Comparison of ENCODE assay signal across 26 cellular contexts in genomic region chr4:87932718-87933136, GRCh38. TPM values are rescaled to one million over a fixed set of nuclear protein-coding genes. Genes with fewer than 3 reads are reported as not detected.
DNase-seq lines count a peak whose midpoint lies in the region; ATAC-seq and TF ChIP-seq lines count a peak whose summit lies in the region.
"Had no signal": no experiment of that assay in that cellular context is flagged by ENCODE, and none has a peak within 500 bp of the region (broad histone marks: within the 10 kb centered on the region; RNA-seq: fewer than 3 reads in every experiment).

No MANE protein-coding gene starts in this region.

- peaks cover 3% of the 10 kb centered on the region; the same call in 1 of the 2 replicates for H3K9me3 ChIP-seq in Loucy (ENCODE audit: insufficient read depth, low read depth, low read length)
- H3K9me3 ChIP-seq: MG63 had no signal

- peak overlapping the region; percentile 85 for H3K27ac Mint-ChIP-seq in GM23338
- H3K27ac Mint-ChIP-seq: CD4-positive, alpha-beta memory T cell; T-cell had no signal

- ATAC-seq in GM23338: peak; percentile 54
- ATAC-seq: A549, HepG2, Panc1, T-cell had no signal

- H3K4me1 ChIP-seq in GM23338 (ENCODE audit: insufficient read depth) (peaks cover 5% of the 10 kb centered on the region), Loucy (ENCODE audit: insufficient read depth, low read length, poor library complexity, severe bottlenecking) (no peaks in the 10 kb centered on the region)
- H3K4me1 ChIP-seq: A549, HAP-1 had no signal

- TF ChIP-seq CTCF in GM23338 (conservative IDR thresholded peaks at IDR 0.05; ENCODE audit: low read depth in 2 of 2): no peak
- no peak for TF ChIP-seq CTCF in Loucy (conservative IDR thresholded peaks at IDR 0.05; ENCODE audit: low read length)
- TF ChIP-seq CTCF in WI38 (IDR thresholded peaks at IDR 0.05; ENCODE audit: low read depth, low read length): no peak

- H3F3A ChIP-seq in GM23338 (replicated peaks; ENCODE audit: low read depth): peaks cover 4% of the 10 kb centered on the region; the same call in 1 of the 2 replicates
- no peaks in the 10 kb centered on the region for H3F3A ChIP-seq in Loucy (ENCODE audit: low read depth)

- H3K27me3 Mint-ChIP-seq in GM23338 (ENCODE audit: insufficient read depth, low read depth, poor library complexity): peaks cover 25% of the 10 kb centered on the region

- H2AFZ ChIP-seq in GM23338 (no peak overlapping the region), Loucy (ENCODE audit: low read length) (peak overlapping the region; percentile 74)

- DNase-seq in GM23338 (ENCODE audit: low spot score): peak; percentile 70
- DNase-seq in iris pigment epithelial cell (ENCODE audit: low read depth): peak; percentile 79
- DNase-seq in retina: no peak
- DNase-seq in stimulated activated CD4-positive, alpha-beta T cell treated with anti-CD3 and anti-CD28 coated beads, Interleukin-12 subunit alpha, Interleukin-12 subunit beta, amount 100 ng/mL, for 4 hours: no peak
- no peak for DNase-seq in GF-D8 (lab: John Stamatoyannopoulos, UW)
- no peak for DNase-seq in SW 1271 (lab: John Stamatoyannopoulos, UW)
- DNase-seq: Calu3; CD4-positive, alpha-beta memory T cell; KG1; MG63; NCI-H1092; NCI-H146; NCI-H2029 treated with DMSO at 0.1 percent for 48 hours; NCI-H2171; NCI-H446; NCI-H526 treated with DMSO at 0.1 percent for 48 hours; Right ventricle myocardium superior; T-cell had no signal

- H3K9me2 ChIP-seq in GM23338 (ENCODE audit: insufficient read depth): no peaks in the 10 kb centered on the region
- no peaks in the 10 kb centered on the region for H3K9me2 ChIP-seq in Loucy (replicated peaks; ENCODE audit: low read depth, low read length)

- H3K79me2 ChIP-seq in GM23338 (replicated peaks; ENCODE audit: insufficient read depth): no peaks in the 10 kb centered on the region
- H3K79me2 ChIP-seq in Loucy (ENCODE audit: insufficient read depth, low read length): no peaks in the 10 kb centered on the region

- no peak overlapping the region for H3K9ac ChIP-seq in Loucy (ENCODE audit: low read depth, low read length, poor library complexity, severe bottlenecking)
- H3K9ac ChIP-seq: BLaER1 had no signal

- H3K4me3 ChIP-seq in GM23338: no peak overlapping the region
- H3K4me3 ChIP-seq in Loucy (ENCODE audit: low read length, poor library complexity, severe bottlenecking): no peak overlapping the region
- peak overlapping the region; percentile 29 for H3K4me3 ChIP-seq in WI38 (ENCODE audit: low read depth, low read length)
- H3K4me3 ChIP-seq: A549, BLaER1, HAP-1, MG63, SK-N-MC had no signal

- H4K20me1 ChIP-seq in GM23338 (replicated peaks; ENCODE audit: insufficient read depth) (no peaks in the 10 kb centered on the region), Loucy (ENCODE audit: insufficient read depth, low read length, poor library complexity, severe bottlenecking) (no peaks in the 10 kb centered on the region)
- H4K20me1 ChIP-seq: BLaER1 had no signal

- H3K4me1 Mint-ChIP-seq in GM23338: peaks cover 29% of the 10 kb centered on the region

- H3K27ac ChIP-seq in GM23338 (ENCODE audit: low read depth): peak overlapping the region; percentile 96
- H3K27ac ChIP-seq: A549, BLaER1, SK-N-MC had no signal

- no peak overlapping the region for H3K4me2 ChIP-seq in GM23338
- peak overlapping the region; percentile 57 for H3K4me2 ChIP-seq in Loucy (ENCODE audit: low read depth, low read length, poor library complexity, severe bottlenecking)
- H3K4me2 ChIP-seq: A549, BLaER1 had no signal

- H3K36me3 ChIP-seq in GM23338 (ENCODE audit: insufficient read depth) (peaks cover 6% of the 10 kb centered on the region; the same call in 1 of the 2 replicates), Loucy (ENCODE audit: insufficient read depth, low read length) (no peaks in the 10 kb centered on the region)
- H3K36me3 ChIP-seq: BLaER1, HAP-1, MG63 had no signal

- H3K36me3 Mint-ChIP-seq in GM23338 (ENCODE audit: low read depth): peaks cover 42% of the 10 kb centered on the region
- H3K36me3 Mint-ChIP-seq: CD4-positive, alpha-beta memory T cell; T-cell had no signal

- peak overlapping the region; percentile 4; the same call in 1 of the 3 replicates for H3K4me3 Mint-ChIP-seq in GM23338
- H3K4me3 Mint-ChIP-seq: CD4-positive, alpha-beta memory T cell; T-cell had no signal

- H3K9me3 Mint-ChIP-seq in GM23338: no peaks in the 10 kb centered on the region; the same call in 2 of the 3 replicates

- H3K27me3 ChIP-seq in GM23338 (ENCODE audit: insufficient read depth) (no peaks in the 10 kb centered on the region), Loucy (ENCODE audit: insufficient read depth, low read length, poor library complexity, severe bottlenecking) (no peaks in the 10 kb centered on the region)
- H3K27me3 ChIP-seq: BLaER1, MG63 had no signal

TF ChIP-seq in GM23338, 12 proteins besides CTCF, POLR2A, EP300 and RAD21 (continues in another document):
- no peak for TF ChIP-seq JUNB (IDR thresholded peaks at IDR 0.05; ENCODE audit: unreplicated experiment)
- no peak for TF ChIP-seq STAT1 (IDR thresholded peaks at IDR 0.05; ENCODE audit: unreplicated experiment)
- TF ChIP-seq NANOG (IDR thresholded peaks at IDR 0.05; ENCODE audit: borderline replicate concordance): no peak
- no peak for TF ChIP-seq ZNF114 (CRISPR knock-in tag; IDR thresholded peaks at IDR 0.05)
- TF ChIP-seq, protein P1, sequence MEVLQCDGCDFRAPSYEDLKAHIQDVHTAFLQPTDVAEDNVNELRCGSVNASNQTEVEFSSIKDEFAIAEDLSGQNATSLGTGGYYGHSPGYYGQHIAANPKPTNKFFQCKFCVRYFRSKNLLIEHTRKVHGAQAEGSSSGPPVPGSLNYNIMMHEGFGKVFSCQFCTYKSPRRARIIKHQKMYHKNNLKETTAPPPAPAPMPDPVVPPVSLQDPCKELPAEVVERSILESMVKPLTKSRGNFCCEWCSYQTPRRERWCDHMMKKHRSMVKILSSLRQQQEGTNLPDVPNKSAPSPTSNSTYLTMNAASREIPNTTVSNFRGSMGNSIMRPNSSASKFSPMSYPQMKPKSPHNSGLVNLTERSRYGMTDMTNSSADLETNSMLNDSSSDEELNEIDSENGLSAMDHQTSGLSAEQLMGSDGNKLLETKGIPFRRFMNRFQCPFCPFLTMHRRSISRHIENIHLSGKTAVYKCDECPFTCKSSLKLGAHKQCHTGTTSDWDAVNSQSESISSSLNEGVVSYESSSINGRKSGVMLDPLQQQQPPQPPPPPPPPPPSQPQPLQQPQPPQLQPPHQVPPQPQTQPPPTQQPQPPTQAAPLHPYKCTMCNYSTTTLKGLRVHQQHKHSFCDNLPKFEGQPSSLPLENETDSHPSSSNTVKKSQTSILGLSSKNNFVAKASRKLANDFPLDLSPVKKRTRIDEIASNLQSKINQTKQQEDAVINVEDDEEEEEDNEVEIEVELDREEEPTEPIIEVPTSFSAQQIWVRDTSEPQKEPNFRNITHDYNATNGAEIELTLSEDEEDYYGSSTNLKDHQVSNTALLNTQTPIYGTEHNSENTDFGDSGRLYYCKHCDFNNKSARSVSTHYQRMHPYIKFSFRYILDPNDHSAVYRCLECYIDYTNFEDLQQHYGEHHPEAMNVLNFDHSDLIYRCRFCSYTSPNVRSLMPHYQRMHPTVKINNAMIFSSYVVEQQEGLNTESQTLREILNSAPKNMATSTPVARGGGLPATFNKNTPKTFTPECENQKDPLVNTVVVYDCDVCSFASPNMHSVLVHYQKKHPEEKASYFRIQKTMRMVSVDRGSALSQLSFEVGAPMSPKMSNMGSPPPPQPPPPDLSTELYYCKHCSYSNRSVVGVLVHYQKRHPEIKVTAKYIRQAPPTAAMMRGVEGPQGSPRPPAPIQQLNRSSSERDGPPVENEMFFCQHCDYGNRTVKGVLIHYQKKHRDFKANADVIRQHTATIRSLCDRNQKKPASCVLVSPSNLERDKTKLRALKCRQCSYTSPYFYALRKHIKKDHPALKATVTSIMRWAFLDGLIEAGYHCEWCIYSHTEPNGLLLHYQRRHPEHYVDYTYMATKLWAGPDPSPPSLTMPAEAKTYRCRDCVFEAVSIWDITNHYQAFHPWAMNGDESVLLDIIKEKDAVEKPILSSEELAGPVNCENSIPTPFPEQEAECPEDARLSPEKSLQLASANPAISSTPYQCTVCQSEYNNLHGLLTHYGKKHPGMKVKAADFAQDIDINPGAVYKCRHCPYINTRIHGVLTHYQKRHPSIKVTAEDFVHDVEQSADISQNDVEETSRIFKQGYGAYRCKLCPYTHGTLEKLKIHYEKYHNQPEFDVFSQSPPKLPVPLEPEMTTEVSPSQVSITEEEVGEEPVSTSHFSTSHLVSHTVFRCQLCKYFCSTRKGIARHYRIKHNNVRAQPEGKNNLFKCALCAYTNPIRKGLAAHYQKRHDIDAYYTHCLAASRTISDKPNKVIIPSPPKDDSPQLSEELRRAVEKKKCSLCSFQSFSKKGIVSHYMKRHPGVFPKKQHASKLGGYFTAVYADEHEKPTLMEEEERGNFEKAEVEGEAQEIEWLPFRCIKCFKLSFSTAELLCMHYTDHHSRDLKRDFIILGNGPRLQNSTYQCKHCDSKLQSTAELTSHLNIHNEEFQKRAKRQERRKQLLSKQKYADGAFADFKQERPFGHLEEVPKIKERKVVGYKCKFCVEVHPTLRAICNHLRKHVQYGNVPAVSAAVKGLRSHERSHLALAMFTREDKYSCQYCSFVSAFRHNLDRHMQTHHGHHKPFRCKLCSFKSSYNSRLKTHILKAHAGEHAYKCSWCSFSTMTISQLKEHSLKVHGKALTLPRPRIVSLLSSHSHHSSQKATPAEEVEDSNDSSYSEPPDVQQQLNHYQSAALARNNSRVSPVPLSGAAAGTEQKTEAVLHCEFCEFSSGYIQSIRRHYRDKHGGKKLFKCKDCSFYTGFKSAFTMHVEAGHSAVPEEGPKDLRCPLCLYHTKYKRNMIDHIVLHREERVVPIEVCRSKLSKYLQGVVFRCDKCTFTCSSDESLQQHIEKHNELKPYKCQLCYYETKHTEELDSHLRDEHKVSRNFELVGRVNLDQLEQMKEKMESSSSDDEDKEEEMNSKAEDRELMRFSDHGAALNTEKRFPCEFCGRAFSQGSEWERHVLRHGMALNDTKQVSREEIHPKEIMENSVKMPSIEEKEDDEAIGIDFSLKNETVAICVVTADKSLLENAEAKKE (CRISPR knock-in tag; IDR thresholded peaks at IDR 0.05): peak; percentile 49; the same call in 1 of the 2 replicates
- no peak for TF ChIP-seq ZNF331 (CRISPR knock-in tag; IDR thresholded peaks at IDR 0.05; ENCODE audit: low read depth)
- no peak for TF ChIP-seq EZH2 (IDR thresholded peaks at IDR 0.05; ENCODE audit: low read depth, unreplicated experiment)

RNA-seq across cellular contexts. Expression of gene SPP1, which starts 42.8 kb away (rescaled TPM):
- 41.3 and 43.1 TPM in 2 replicates for total RNA-seq in GM23338 (2014; rRNA removed; shearing (Covaris generic))
- 49.0 and 51.3 TPM in 2 replicates for polyA plus RNA-seq in GM23338 (2016; fragmentation: Nextera tagmentation; extraction: Ambion mirVana)
- polyA plus RNA-seq: CD4-positive, alpha-beta memory T cell had no signal

Comparison
In these comparisons a context has a peak if more than half of its experiments do, and no peak if none do; other contexts are left out.
1. DNase-seq: peak in GM23338 (single experiment) and iris pigment epithelial cell (single experiment); none in retina (single experiment), stimulated activated CD4-positive, alpha-beta T cell treated with anti-CD3 and anti-CD28 coated beads, Interleukin-12 subunit alpha, Interleukin-12 subunit beta, amount 100 ng/mL, for 4 hours (single experiment), GF-D8 (single experiment) and SW 1271 (0 of 2).